Comparison of ENCODE assay signal across 20 cellular contexts in genomic region chr6:143517447-143517773, GRCh38.
"Had no signal": no experiment of that assay in that cellular context is flagged by ENCODE, and none has a peak within 500 bp of the region (broad histone marks: within the 10 kb centered on the region; RNA-seq: fewer than 3 reads in every experiment).

No MANE protein-coding gene starts in this region.

- H3K4me3 Mint-ChIP-seq: nephron had no signal

- H3K27me3 ChIP-seq: heart left ventricle, neutrophil, sigmoid colon had no signal

- H3K9me3 Mint-ChIP-seq: naive B cell, nephron had no signal

- H3K4me3 ChIP-seq: heart left ventricle, lung, sigmoid colon, skin epidermis had no signal

- H3K36me3 ChIP-seq: heart left ventricle, neutrophil, sigmoid colon had no signal

- DNase-seq: cortex of kidney; effector memory CD4-positive, alpha-beta T cell; heart left ventricle; hippocampal formation; left colon; left ventricle myocardium superior; mesendoderm; naive B cell; posterior cingulate gyrus; sigmoid colon; stimulated activated CD4-positive, alpha-beta T cell treated with anti-CD3 and anti-CD28 coated beads, Interleukin-12 subunit alpha, Interleukin-12 subunit beta, amount 100 ng/mL, for 4 hours; stimulated activated naive CD4-positive, alpha-beta T cell treated with Interleukin-2 at 50 U/mL for 16 hours; trophoblast cell had no signal

- FAIRE-seq: endometrium, frontal cortex had no signal

- H3K36me3 Mint-ChIP-seq: naive B cell had no signal

- H3K27me3 Mint-ChIP-seq: naive B cell had no signal

- H3K9me3 ChIP-seq: heart left ventricle, neutrophil, sigmoid colon had no signal

- H3K27ac Mint-ChIP-seq: nephron had no signal

- ATAC-seq: esophagus mucosa, heart left ventricle, left ventricle myocardium superior had no signal

- H3K27ac ChIP-seq: neutrophil, sigmoid colon, skin epidermis had no signal
